Comparison of ENCODE assay signal across 11 cellular contexts in the genomic region with DNA sequence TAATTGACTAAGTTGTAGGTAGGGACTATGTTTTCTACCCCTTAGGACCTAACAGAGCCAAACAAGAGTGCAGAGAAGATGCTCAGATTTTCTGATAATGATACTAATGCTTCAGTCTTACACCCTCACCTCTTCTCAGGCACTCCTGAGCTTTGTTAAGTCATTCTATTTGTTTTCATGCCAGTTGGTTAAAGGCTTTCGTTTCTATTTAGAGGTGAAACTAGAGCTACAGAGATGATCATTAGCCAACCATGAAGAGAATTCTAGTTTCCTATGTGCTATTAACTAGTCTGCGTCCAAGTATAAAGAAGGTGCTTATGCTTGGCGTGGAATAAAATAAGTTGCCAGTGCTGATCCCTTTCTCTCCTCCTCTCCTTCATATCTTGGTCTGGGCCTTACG.
DNase-seq lines count a peak whose midpoint lies in the region; ATAC-seq and FAIRE-seq lines count a peak whose summit lies in the region.
"Had no signal": no experiment of that assay in that cellular context is flagged by ENCODE, and none has a peak within 500 bp of the region (broad histone marks: within the 10 kb centered on the region; RNA-seq: fewer than 3 reads in every experiment).

No MANE protein-coding gene starts in this region.

- DNase-seq in GM19239 (ENCODE audit: insufficient read length, low spot score) (peak; percentile 49), NCI-H69 (lab: John Stamatoyannopoulos, UW) (no peak), SKM-1 treated with dmso at 0.1 percent for 144 hours (lab: John Stamatoyannopoulos, UW; ENCODE audit: unreplicated experiment) (no peak), OCI-M1 (lab: John Stamatoyannopoulos, UW) (no peak), SHP77 (lab: John Stamatoyannopoulos, UW) (no peak)
- DNase-seq: activated CD4-positive, alpha-beta memory T cell treated with anti-CD3 and anti-CD28 coated beads for 36 hours; stimulated activated CD4-positive, alpha-beta T cell treated with anti-CD3 and anti-CD28 coated beads, Interleukin-4, amount 100 ng/mL, for 24 hours; T-cell had no signal

- peak; percentile 95 for FAIRE-seq in GM19239 (lab: Jason Lieb, UNC)
- FAIRE-seq: D721Med had no signal

- ATAC-seq in HG02588 (IDR thresholded peaks at IDR 0.05; ENCODE audit: unreplicated experiment) (peak; percentile 69), HG03280 (IDR thresholded peaks at IDR 0.05; ENCODE audit: unreplicated experiment) (peak; percentile 86)
- ATAC-seq: T-cell had no signal
